In the genomic region with DNA sequence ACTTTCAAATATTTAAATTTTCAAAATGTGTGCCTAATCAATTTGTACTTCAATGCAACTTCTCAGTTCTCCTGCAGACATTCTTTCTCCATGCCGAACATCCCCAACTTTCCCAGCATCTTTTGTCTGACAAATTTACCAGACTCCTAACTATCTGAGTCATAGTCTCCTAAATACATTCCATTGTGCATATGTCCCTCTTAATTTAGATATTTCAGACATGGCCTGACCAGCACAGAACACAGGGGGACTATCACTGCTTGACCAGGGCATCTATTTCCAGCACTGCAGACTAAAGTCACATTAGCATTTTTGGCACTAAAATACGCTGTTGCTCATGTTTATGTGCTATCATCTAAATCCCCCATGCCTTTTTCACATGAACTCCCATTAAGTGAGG, we compare ENCODE assay signal across 17 cellular contexts.
DNase-seq lines count a peak whose midpoint lies in the region; ATAC-seq and TF ChIP-seq lines count a peak whose summit lies in the region.
"Had no signal": no experiment of that assay in that cellular context is flagged by ENCODE, and none has a peak within 500 bp of the region (broad histone marks: within the 10 kb centered on the region; RNA-seq: fewer than 3 reads in every experiment).

No MANE protein-coding gene starts in this region.

- CTCF ChIA-PET in activated naive CD4-positive, alpha-beta T cell treated with anti-CD3 and anti-CD28 coated beads, Interleukin-2, amount 10 ng/mL, durations not matched to agents 7 days and 5 days (lab: Charles Lee): no interaction called here

- ATAC-seq in HG02642 (IDR thresholded peaks at IDR 0.05; ENCODE audit: poor library complexity, unreplicated experiment) (no peak), GM21528 (IDR thresholded peaks at IDR 0.05; ENCODE audit: low FRiP score, unreplicated experiment) (no peak)
- ATAC-seq: stimulated activated naive B cell treated with anti-CD40 and anti-IgM and Interleukin-4, amounts not matched to agents 10 μg/mL and 1 μg/mL and 100 μg/mL, for 72 hours had no signal

- H3K4me1 Mint-ChIP-seq in nephron: peaks cover 20% of the 10 kb centered on the region
- no peaks in the 10 kb centered on the region for H3K4me1 Mint-ChIP-seq in activated naive CD4-positive, alpha-beta T cell treated with anti-CD3 and anti-CD28 coated beads, Interleukin-2, amount 10 ng/mL, durations not matched to agents 7 days and 5 days
- H3K4me1 Mint-ChIP-seq: stimulated activated naive B cell treated with anti-CD40 and anti-IgM and Interleukin-4, amounts not matched to agents 10 μg/mL and 1 μg/mL and 100 μg/mL, for 72 hours had no signal

- no peaks in the 10 kb centered on the region for H3K27me3 ChIP-seq in BE2C

- H3K27me3 Mint-ChIP-seq in nephron (ENCODE audit: low read depth): no peaks in the 10 kb centered on the region
- no peaks in the 10 kb centered on the region for H3K27me3 Mint-ChIP-seq in activated naive CD4-positive, alpha-beta T cell treated with anti-CD3 and anti-CD28 coated beads, Interleukin-2, amount 10 ng/mL, durations not matched to agents 7 days and 5 days
- H3K27me3 Mint-ChIP-seq: activated naive CD8-positive, alpha-beta T cell; stimulated activated naive B cell treated with anti-CD40 and anti-IgM and Interleukin-4, amounts not matched to agents 10 μg/mL and 1 μg/mL and 100 μg/mL, for 72 hours had no signal

- H3K4me3 ChIP-seq in BE2C (ENCODE audit: low read depth, low read length): no peak overlapping the region
- no peak overlapping the region for H3K4me3 ChIP-seq in epithelial cell of esophagus (ENCODE audit: low read length)

- H3K4me3 Mint-ChIP-seq in nephron: no peak overlapping the region
- H3K4me3 Mint-ChIP-seq in activated naive CD4-positive, alpha-beta T cell treated with anti-CD3 and anti-CD28 coated beads, Interleukin-2, amount 10 ng/mL, durations not matched to agents 7 days and 5 days: no peak overlapping the region
- H3K4me3 Mint-ChIP-seq: activated naive CD8-positive, alpha-beta T cell; stimulated activated naive B cell treated with anti-CD40 and anti-IgM and Interleukin-4, amounts not matched to agents 10 μg/mL and 1 μg/mL and 100 μg/mL, for 72 hours had no signal

- no peaks in the 10 kb centered on the region for H3K9me3 Mint-ChIP-seq in nephron
- no peaks in the 10 kb centered on the region for H3K9me3 Mint-ChIP-seq in activated naive CD4-positive, alpha-beta T cell treated with anti-CD3 and anti-CD28 coated beads, Interleukin-2, amount 10 ng/mL, durations not matched to agents 7 days and 5 days
- H3K9me3 Mint-ChIP-seq: stimulated activated naive B cell treated with anti-CD40 and anti-IgM and Interleukin-4, amounts not matched to agents 10 μg/mL and 1 μg/mL and 100 μg/mL, for 72 hours had no signal

- TF ChIP-seq CTCF in BE2C (IDR thresholded peaks at IDR 0.05; ENCODE audit: low read depth, low read length) (no peak), epithelial cell of esophagus (IDR thresholded peaks at IDR 0.05; ENCODE audit: insufficient read depth, low read depth, low read length, missing control alignments) (no peak), nephron (IDR thresholded peaks at IDR 0.05; ENCODE audit: unreplicated experiment in 3 of 3) (no peak)

- H3K36me3 Mint-ChIP-seq in nephron (ENCODE audit: low read depth): peaks cover 7% of the 10 kb centered on the region
- H3K36me3 Mint-ChIP-seq in activated naive CD4-positive, alpha-beta T cell treated with anti-CD3 and anti-CD28 coated beads, Interleukin-2, amount 10 ng/mL, durations not matched to agents 7 days and 5 days: no peaks in the 10 kb centered on the region
- H3K36me3 Mint-ChIP-seq: stimulated activated naive B cell treated with anti-CD40 and anti-IgM and Interleukin-4, amounts not matched to agents 10 μg/mL and 1 μg/mL and 100 μg/mL, for 72 hours had no signal

- DNase-seq in BE2C (peak; percentile 34), M059J (ENCODE audit: low read depth) (peak; percentile 75), epithelial cell of esophagus (ENCODE audit: low read depth) (peak; percentile 16), inferior parietal cortex (ENCODE audit: extremely low spot score) (no peak)
- DNase-seq in activated naive CD4-positive, alpha-beta T cell treated with anti-CD3 and anti-CD28 coated beads, Interleukin-2, amount 10 ng/mL, durations not matched to agents 7 days and 5 days: no peak
- DNase-seq: activated CD8-positive, alpha-beta memory T cell treated with anti-CD3 and anti-CD28 coated beads for 24 hours; head of caudate nucleus; mesendoderm; NCI-H1092 treated with DMSO at 0.1 percent for 48 hours; NCI-H510A; RPMI8226; stimulated activated CD4-positive, alpha-beta T cell treated with anti-CD3 and anti-CD28 coated beads, Interleukin-4, amount 100 ng/mL, for 1 hour; stimulated activated naive B cell treated with anti-CD40 and anti-IgM and Interleukin-4, amounts not matched to agents 10 μg/mL and 1 μg/mL and 100 μg/mL, for 72 hours had no signal

- peaks cover 2% of the 10 kb centered on the region; the same call in 1 of the 2 replicates for H3K36me3 ChIP-seq in BE2C

- no peaks in the 10 kb centered on the region for H3K9me3 ChIP-seq in BE2C

- H3K4me1 ChIP-seq in BE2C: peaks cover 17% of the 10 kb centered on the region

- H3K27ac Mint-ChIP-seq in nephron: peak overlapping the region; percentile 68 to 89 (median 77)
- no peak overlapping the region for H3K27ac Mint-ChIP-seq in activated naive CD4-positive, alpha-beta T cell treated with anti-CD3 and anti-CD28 coated beads, Interleukin-2, amount 10 ng/mL, durations not matched to agents 7 days and 5 days
- H3K27ac Mint-ChIP-seq: activated naive CD8-positive, alpha-beta T cell; stimulated activated naive B cell treated with anti-CD40 and anti-IgM and Interleukin-4, amounts not matched to agents 10 μg/mL and 1 μg/mL and 100 μg/mL, for 72 hours had no signal

Comparison
In these comparisons a context has a peak if more than half of its experiments do, and no peak if none do; other contexts are left out.
1. DNase-seq: peak in BE2C (single experiment), M059J (single experiment) and epithelial cell of esophagus (single experiment); none in inferior parietal cortex (single experiment) and activated naive CD4-positive, alpha-beta T cell treated with anti-CD3 and anti-CD28 coated beads, Interleukin-2, amount 10 ng/mL, durations not matched to agents 7 days and 5 days (single experiment).